8 cellular contexts compared by ENCODE assay signal in genomic region chr12:57214398-57214781, GRCh38. TPM values are rescaled to one million over a fixed set of nuclear protein-coding genes. Genes with fewer than 3 reads are reported as not detected.
DNase-seq lines count a peak whose midpoint lies in the region; ATAC-seq, FAIRE-seq and TF ChIP-seq lines count a peak whose summit lies in the region.

No MANE protein-coding gene starts in this region.

- H3K9me3 Mint-ChIP-seq in astrocyte (ENCODE audit: unreplicated experiment) = no peaks in the 10 kb centered on the region

- peaks cover 13% of the 10 kb centered on the region for H3K36me3 Mint-ChIP-seq in astrocyte (ENCODE audit: low read depth, unreplicated experiment)

- peaks cover 79% of the 10 kb centered on the region for H4K20me1 ChIP-seq in astrocyte (ENCODE audit: insufficient read depth, low read length)

- H3K27ac ChIP-seq in astrocyte (ENCODE audit: low read depth, low read length) = no peak overlapping the region

- peak overlapping the region; percentile 91 for H3K27ac Mint-ChIP-seq in astrocyte (ENCODE audit: unreplicated experiment)

- peaks cover 11% of the 10 kb centered on the region for H3K4me1 ChIP-seq in astrocyte (ENCODE audit: insufficient read depth, low read length)

- no peak for ATAC-seq in GM21526 (IDR thresholded peaks at IDR 0.05; ENCODE audit: low FRiP score, unreplicated experiment)

- FAIRE-seq in GM19239 (lab: Jason Lieb, UNC) = no peak
- no peak for FAIRE-seq in astrocyte (lab: Jason Lieb, UNC)

- peak overlapping the region; percentile 45 for H3K4me3 Mint-ChIP-seq in astrocyte (ENCODE audit: unreplicated experiment)

- H2AFZ ChIP-seq in astrocyte (ENCODE audit: low read depth, low read length) = no peak overlapping the region

- TF ChIP-seq CTCF in astrocyte (IDR thresholded peaks at IDR 0.05; ENCODE audit: insufficient read depth, low read depth, low read length) = peak; percentile 55

- DNase-seq in AG08396 (ENCODE audit: low spot score) (peak; percentile 75), GM19239 (ENCODE audit: insufficient read length, low spot score) (peak; percentile 83), NCI-H1694 treated with DMSO at 0.1 percent for 48 hours (lab: John Stamatoyannopoulos, UW) (peak; percentile 68), T1000 (lab: John Stamatoyannopoulos, UW) (peak; percentile 22), astrocyte (ENCODE audit: low read depth) (no peak), iPS-NIHi7 (ENCODE audit: extremely low spot score) (peak; percentile 86)
- peak; percentile 71 for DNase-seq in stimulated activated CD4-positive, alpha-beta T cell treated with anti-CD3 and anti-CD28 coated beads, Interleukin-4, amount 100 ng/mL, for 1 hour

- H3K4me2 ChIP-seq in astrocyte (ENCODE audit: low read length) = no peak overlapping the region

- H3K4me1 Mint-ChIP-seq in astrocyte (ENCODE audit: low read depth, unreplicated experiment) = peaks cover 37% of the 10 kb centered on the region

- H3K36me3 ChIP-seq in astrocyte (ENCODE audit: insufficient read depth, low read length) = peaks cover 2% of the 10 kb centered on the region

- peaks cover 27% of the 10 kb centered on the region for H3K27me3 Mint-ChIP-seq in astrocyte (ENCODE audit: low read depth, unreplicated experiment)

- H3K4me3 ChIP-seq in astrocyte (ENCODE audit: insufficient read depth, low read depth, low read length) = no peak overlapping the region

- no peak overlapping the region for H3K9ac ChIP-seq in astrocyte (ENCODE audit: low read length)

- H3K79me2 ChIP-seq in astrocyte (ENCODE audit: insufficient read depth, low read length) = no peaks in the 10 kb centered on the region

- peaks cover 3% of the 10 kb centered on the region for H3K9me3 ChIP-seq in astrocyte (ENCODE audit: insufficient read depth, low read depth, low read length)

- H3K27me3 ChIP-seq in astrocyte (ENCODE audit: insufficient read depth, low read length) = peaks cover 39% of the 10 kb centered on the region

RNA-seq across cellular contexts. Expression of gene NXPH4, which starts 2.2 kb away (rescaled TPM):
- 14.5 and 22.3 TPM in 2 replicates for total RNA-seq in astrocyte

RNA-seq across cellular contexts. Expression of gene SHMT2, which starts 15.1 kb away (rescaled TPM):
- 197 and 217 TPM in 2 replicates for total RNA-seq in astrocyte

RNA-seq across cellular contexts. Expression of gene STAC3, which starts 36.6 kb away (rescaled TPM):
- 0.75 and 0.82 TPM in 2 replicates for total RNA-seq in astrocyte
